In the genomic region with DNA sequence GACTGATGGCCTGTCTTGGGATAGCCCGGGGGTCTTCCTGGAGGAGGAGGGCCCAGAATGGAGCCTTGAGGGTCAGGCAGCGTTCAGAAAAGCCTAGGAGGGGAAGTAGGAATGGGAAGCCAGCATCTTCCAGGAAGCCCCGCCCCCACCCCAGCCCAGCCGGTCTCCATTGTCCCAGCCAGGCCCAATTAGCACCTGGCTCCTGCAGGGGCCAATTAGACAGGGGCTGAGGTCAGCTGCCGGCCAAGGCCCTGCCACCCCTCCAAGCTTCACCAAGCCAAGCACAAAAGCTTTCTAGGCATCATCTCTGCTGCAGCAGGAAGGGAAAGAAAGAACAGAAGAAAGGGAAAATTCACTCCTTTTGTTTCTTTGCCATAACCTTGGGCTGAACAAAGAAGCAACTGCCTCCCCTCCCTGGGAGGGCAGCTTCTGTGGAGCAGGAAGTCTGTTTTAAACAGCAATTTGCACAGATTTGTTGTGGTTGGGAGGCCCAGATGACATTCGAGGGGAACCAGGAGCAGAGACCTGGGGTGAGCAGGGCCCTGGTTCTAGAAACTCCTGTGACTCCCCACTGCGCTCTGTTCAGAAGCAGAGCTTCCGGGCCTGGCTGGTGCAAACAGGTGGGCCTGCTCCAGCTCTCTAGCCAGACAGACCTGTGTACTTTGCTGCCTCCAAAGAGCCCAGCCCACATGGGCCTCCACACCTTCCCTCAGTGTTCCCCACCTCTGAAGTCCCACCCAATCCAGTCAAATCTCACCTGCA, we compare ENCODE assay signal across 10 cellular contexts. TPM values are rescaled to one million over a fixed set of nuclear protein-coding genes. Genes with fewer than 3 reads are reported as not detected.
DNase-seq lines count a peak whose midpoint lies in the region; ATAC-seq and TF ChIP-seq lines count a peak whose summit lies in the region.
"Had no signal": no experiment of that assay in that cellular context is flagged by ENCODE, and none has a peak within 500 bp of the region (broad histone marks: within the 10 kb centered on the region; RNA-seq: fewer than 3 reads in every experiment).

No MANE protein-coding gene starts in this region.

- intact Hi-C loops in CD4-positive, alpha-beta T cell (cut with DNase I, micrococcal nuclease) = loop anchor here (5.0 to 10.0 kb wide), 3 partner anchors 265 to 367 kb away; no protein-coding TSS in a partner anchor
- intact Hi-C loops in body of pancreas (cut with DNase I) = no loop called here

- no peaks in the 10 kb centered on the region for H3K27me3 ChIP-seq in CD4-positive, alpha-beta T cell (ENCODE audit: control insufficient read depth, insufficient read depth, low read length)
- no peaks in the 10 kb centered on the region for H3K27me3 ChIP-seq in body of pancreas
- H3K27me3 ChIP-seq: cardiac muscle cell had no signal

- TF ChIP-seq POLR2A in body of pancreas (IDR thresholded peaks at IDR 0.05) = no peak

- H3K9me3 Mint-ChIP-seq in CD4-positive, alpha-beta T cell = no peaks in the 10 kb centered on the region
- no peaks in the 10 kb centered on the region for H3K9me3 Mint-ChIP-seq in T-cell

- WGBS in body of pancreas, 2 donors = 45% methylated on average over 4 to 8 of the region's 8 CpGs

- H3K27ac Mint-ChIP-seq in CD4-positive, alpha-beta T cell = peak overlapping the region; percentile 64
- peak overlapping the region in 1 of 2 donors; percentile 64 for H3K27ac Mint-ChIP-seq in T-cell

- no peaks in the 10 kb centered on the region for H3K36me3 ChIP-seq in HEK293 (ENCODE audit: control insufficient read depth in 2 of 2, insufficient read depth in 1 of 2, low read length in 2 of 2)
- no peaks in the 10 kb centered on the region for H3K36me3 ChIP-seq in body of pancreas (replicated peaks in 1 of 2; ENCODE audit: insufficient read depth in 1 of 2, low read depth in 2 of 2)
- H3K36me3 ChIP-seq: cardiac muscle cell had no signal

- H3K4me3 Mint-ChIP-seq in CD4-positive, alpha-beta T cell = no peak overlapping the region
- no peak overlapping the region for H3K4me3 Mint-ChIP-seq in T-cell

- H3K36me3 Mint-ChIP-seq in CD4-positive, alpha-beta T cell (ENCODE audit: low read depth) = no peaks in the 10 kb centered on the region
- H3K36me3 Mint-ChIP-seq in T-cell = no peaks in the 10 kb centered on the region

- peaks cover 17% of the 10 kb centered on the region for H3K4me1 ChIP-seq in HEK293 (ENCODE audit: control insufficient read depth, insufficient read depth, low read length)
- peaks cover 16% of the 10 kb centered on the region for H3K4me1 ChIP-seq in body of pancreas

- no peaks in the 10 kb centered on the region for H3K9me3 ChIP-seq in CD4-positive, alpha-beta T cell (ENCODE audit: control insufficient read depth, low read length)
- H3K9me3 ChIP-seq in HEK293 (ENCODE audit: control insufficient read depth, insufficient read depth, low read depth, low read length) (no peaks in the 10 kb centered on the region), body of pancreas (no peaks in the 10 kb centered on the region)

- H3K27me3 Mint-ChIP-seq in CD4-positive, alpha-beta T cell = no peaks in the 10 kb centered on the region
- peaks cover 0 to 3% of the 10 kb centered on the region in 2 donors for H3K27me3 Mint-ChIP-seq in T-cell

- POLR2A ChIA-PET in CD4-positive, alpha-beta T cell (lab: Charles Lee) = interaction anchor here (1.5 to 1.6 kb wide), 2 partner anchors 347 to 354 kb away, joined by 3 to 4 read pairs; no protein-coding TSS in a partner anchor
- POLR2A ChIA-PET in HEK293 (lab: Yijun Ruan, JAX) = no interaction called here
- POLR2A ChIA-PET in T-cell (lab: Charles Lee) = no interaction called here

- no peak for DNase-seq in CD4-positive, alpha-beta T cell
- DNase-seq in T-cell (peak in 3 of 34 experiments; percentile 7 to 14 (median 13)), iPS-NIHi7 (ENCODE audit: extremely low spot score) (peak; percentile 83), H4 (ENCODE audit: low spot score) (no peak), HK-2 (ENCODE audit: unreplicated experiment) (no peak), body of pancreas (no peak)
- DNase-seq: DMS79 had no signal

- TF ChIP-seq CTCF in CD4-positive, alpha-beta T cell (IDR thresholded peaks at IDR 0.05) = no peak
- TF ChIP-seq CTCF in HEK293 (tag by site-specific recombination; IDR thresholded peaks at IDR 0.05) = no peak
- no peak for TF ChIP-seq CTCF in body of pancreas (IDR thresholded peaks at IDR 0.05)

- H3K4me3 ChIP-seq in HEK293 (ENCODE audit: low read depth, low read length) (no peak overlapping the region), body of pancreas (no peak overlapping the region)
- H3K4me3 ChIP-seq: cardiac muscle cell had no signal

- no peak for ATAC-seq in CD4-positive, alpha-beta T cell (ENCODE audit: poor library complexity)
- ATAC-seq in T-cell (replicated peaks in 1 of 4) (peak in 3 of 4 experiments; percentile 31 to 35 (median 33)), esophagus mucosa (no peak), body of pancreas (no peak)

- peaks cover 34% of the 10 kb centered on the region for H3K4me1 Mint-ChIP-seq in CD4-positive, alpha-beta T cell (ENCODE audit: low read depth)
- H3K4me1 Mint-ChIP-seq in T-cell = peaks cover 28 to 35% (median 30%) of the 10 kb centered on the region in 3 donors

- no peak overlapping the region for H3K27ac ChIP-seq in CD4-positive, alpha-beta T cell (ENCODE audit: low read depth, low read length)
- H3K27ac ChIP-seq in HEK293 (ENCODE audit: extremely low read depth, low read depth, low read length) (no peak overlapping the region), body of pancreas (no peak overlapping the region)
- H3K27ac ChIP-seq: cardiac muscle cell had no signal

- CTCF ChIA-PET in CD4-positive, alpha-beta T cell (lab: Charles Lee) = no interaction called here
- CTCF ChIA-PET in HEK293 (lab: Yijun Ruan, JAX) = interaction anchor here (0.6 to 16.8 kb wide), 19 partner anchors 9 to 422 kb away, joined by 3 to 301 read pairs (median 4); partner anchors contain the start of gene ISLR2
- CTCF ChIA-PET in T-cell (lab: Charles Lee) = interaction anchor here (0.9 to 1.3 kb wide), 3 partner anchors 191 to 369 kb away, joined by 4 read pairs; no protein-coding TSS in a partner anchor

TF ChIP-seq in HEK293, 187 proteins besides CTCF, POLR2A, EP300 and RAD21 (continues in another document):
- TF ChIP-seq ZNF16 (tag by site-specific recombination; IDR thresholded peaks at IDR 0.05; ENCODE audit: low read depth) = no peak
- peak; percentile 78 for TF ChIP-seq OSR2 (tag by site-specific recombination; IDR thresholded peaks at IDR 0.05)
- no peak for TF ChIP-seq ZNF266 (tag by site-specific recombination; IDR thresholded peaks at IDR 0.05; ENCODE audit: low read depth)
- TF ChIP-seq ZNF837 (tag by site-specific recombination; IDR thresholded peaks at IDR 0.05) = no peak
- TF ChIP-seq, protein P1, sequence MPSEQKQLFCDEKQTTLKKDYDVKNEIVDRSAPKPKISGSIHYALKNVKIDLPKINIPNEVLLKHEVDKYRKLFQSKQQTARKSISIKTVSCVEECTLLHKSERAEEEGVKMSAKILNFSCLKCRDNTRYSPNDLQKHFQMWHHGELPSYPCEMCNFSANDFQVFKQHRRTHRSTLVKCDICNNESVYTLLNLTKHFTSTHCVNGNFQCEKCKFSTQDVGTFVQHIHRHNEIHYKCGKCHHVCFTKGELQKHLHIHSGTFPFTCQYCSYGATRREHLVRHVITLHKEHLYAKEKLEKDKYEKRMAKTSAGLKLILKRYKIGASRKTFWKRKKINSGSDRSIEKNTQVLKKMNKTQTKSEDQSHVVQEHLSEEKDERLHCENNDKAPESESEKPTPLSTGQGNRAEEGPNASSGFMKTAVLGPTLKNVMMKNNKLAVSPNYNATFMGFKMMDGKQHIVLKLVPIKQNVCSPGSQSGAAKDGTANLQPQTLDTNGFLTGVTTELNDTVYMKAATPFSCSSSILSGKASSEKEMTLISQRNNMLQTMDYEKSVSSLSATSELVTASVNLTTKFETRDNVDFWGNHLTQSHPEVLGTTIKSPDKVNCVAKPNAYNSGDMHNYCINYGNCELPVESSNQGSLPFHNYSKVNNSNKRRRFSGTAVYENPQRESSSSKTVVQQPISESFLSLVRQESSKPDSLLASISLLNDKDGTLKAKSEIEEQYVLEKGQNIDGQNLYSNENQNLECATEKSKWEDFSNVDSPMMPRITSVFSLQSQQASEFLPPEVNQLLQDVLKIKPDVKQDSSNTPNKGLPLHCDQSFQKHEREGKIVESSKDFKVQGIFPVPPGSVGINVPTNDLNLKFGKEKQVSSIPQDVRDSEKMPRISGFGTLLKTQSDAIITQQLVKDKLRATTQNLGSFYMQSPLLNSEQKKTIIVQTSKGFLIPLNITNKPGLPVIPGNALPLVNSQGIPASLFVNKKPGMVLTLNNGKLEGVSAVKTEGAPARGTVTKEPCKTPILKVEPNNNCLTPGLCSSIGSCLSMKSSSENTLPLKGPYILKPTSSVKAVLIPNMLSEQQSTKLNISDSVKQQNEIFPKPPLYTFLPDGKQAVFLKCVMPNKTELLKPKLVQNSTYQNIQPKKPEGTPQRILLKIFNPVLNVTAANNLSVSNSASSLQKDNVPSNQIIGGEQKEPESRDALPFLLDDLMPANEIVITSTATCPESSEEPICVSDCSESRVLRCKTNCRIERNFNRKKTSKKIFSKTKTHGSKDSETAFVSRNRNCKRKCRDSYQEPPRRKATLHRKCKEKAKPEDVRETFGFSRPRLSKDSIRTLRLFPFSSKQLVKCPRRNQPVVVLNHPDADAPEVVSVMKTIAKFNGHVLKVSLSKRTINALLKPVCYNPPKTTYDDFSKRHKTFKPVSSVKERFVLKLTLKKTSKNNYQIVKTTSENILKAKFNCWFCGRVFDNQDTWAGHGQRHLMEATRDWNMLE (tag by site-specific recombination; conservative IDR thresholded peaks at IDR 0.05; ENCODE audit: low read depth) = no peak
- no peak for TF ChIP-seq ZNF785 (tag by site-specific recombination; IDR thresholded peaks at IDR 0.05)
- no peak for TF ChIP-seq ZNF221 (tag by site-specific recombination; IDR thresholded peaks at IDR 0.05; ENCODE audit: borderline replicate concordance)
- TF ChIP-seq HOXC10 (CRISPR knock-in tag; IDR thresholded peaks at IDR 0.05) = no peak
- no peak for TF ChIP-seq IKZF3 (tag by site-specific recombination; IDR thresholded peaks at IDR 0.05)
- no peak for TF ChIP-seq ZNF155 (tag by site-specific recombination; IDR thresholded peaks at IDR 0.05)
- no peak for TF ChIP-seq ZNF585B (tag by site-specific recombination; IDR thresholded peaks at IDR 0.05)
- TF ChIP-seq ZNF354C (tag by site-specific recombination; IDR thresholded peaks at IDR 0.05; ENCODE audit: borderline replicate concordance, low read depth) = no peak
- TF ChIP-seq ZNF768 (tag by site-specific recombination; IDR thresholded peaks at IDR 0.05) = no peak
- TF ChIP-seq ZNF112 (tag by site-specific recombination; IDR thresholded peaks at IDR 0.05) = no peak
- TF ChIP-seq ZNF776 (tag by site-specific recombination; IDR thresholded peaks at IDR 0.05; ENCODE audit: borderline replicate concordance) = no peak
- TF ChIP-seq MEIS1 (CRISPR knock-in tag; IDR thresholded peaks at IDR 0.05; ENCODE audit: borderline replicate concordance) = no peak
- TF ChIP-seq SCRT2 (tag by site-specific recombination; IDR thresholded peaks at IDR 0.05) = peak; percentile 73

RNA-seq across cellular contexts. Expression of gene CYP11A1, which starts 47.7 kb away (rescaled TPM):
- total RNA-seq in CD4-positive, alpha-beta T cell = not detected
- total RNA-seq in T-cell (under 1 TPM in 3 of 5 donors, not detected in 2; 0.47 to 0.79 (median 0.49) TPM), esophagus mucosa (3.2 TPM), body of pancreas (under 1 TPM; 0.26 to 0.99 TPM)
- not detected in 2 replicates for total RNA-seq in H4 (2014; rRNA removed; shearing (Covaris generic))

Comparison
In these comparisons a context has a peak if more than half of its experiments do, and no peak if none do; other contexts are left out.
1. ATAC-seq: peak in T-cell (3 of 4); none in CD4-positive, alpha-beta T cell (single experiment), esophagus mucosa (single experiment) and body of pancreas (single experiment).